In genomic region chr3:153158961-153159735, GRCh38 we compare ENCODE assay signal across 1 cellular context.
TF ChIP-seq lines count a peak whose summit lies in the region.

No MANE protein-coding gene starts in this region.

TF ChIP-seq in H1, 55 proteins besides CTCF, POLR2A, EP300 and RAD21 (continued from another document):
- TF ChIP-seq JUND (IDR thresholded peaks at IDR 0.05; ENCODE audit: low read length) (no peak), POU5F1 (IDR thresholded peaks at IDR 0.05; ENCODE audit: low read depth, low read length) (no peak), TAF1 (IDR thresholded peaks at IDR 0.05; ENCODE audit: low read depth, low read length) (no peak), SP4 (IDR thresholded peaks at IDR 0.05; ENCODE audit: low read length) (no peak), SIRT6 (IDR thresholded peaks at IDR 0.05; ENCODE audit: low read length) (no peak), EGR1 (IDR thresholded peaks at IDR 0.05; ENCODE audit: borderline replicate concordance, low read depth, low read length) (no peak), SP2 (IDR thresholded peaks at IDR 0.05; ENCODE audit: low read length) (no peak), KDM1A (IDR thresholded peaks at IDR 0.05; ENCODE audit: borderline replicate concordance, low read length) (no peak), ZNF274 (IDR thresholded peaks at IDR 0.05; ENCODE audit: borderline replicate concordance, extremely low read depth, low read length) (no peak), HDAC6 (IDR thresholded peaks at IDR 0.05; ENCODE audit: low read depth, low read length) (no peak), TAF7 (optimal IDR thresholded peaks at IDR 0.05; ENCODE audit: borderline replicate concordance, low read depth, low read length) (no peak), TBP (IDR thresholded peaks at IDR 0.05; ENCODE audit: low read depth, low read length) (no peak), PHF8 (conservative IDR thresholded peaks at IDR 0.05; ENCODE audit: low read depth, low read length) (no peak), BCL11A (IDR thresholded peaks at IDR 0.05; ENCODE audit: low read depth in 2 of 2, low read length in 2 of 2) (no peak), RFX5 (IDR thresholded peaks at IDR 0.05; ENCODE audit: borderline replicate concordance, low read depth, low read length) (no peak), HDAC2 (IDR thresholded peaks at IDR 0.05; ENCODE audit: borderline replicate concordance in 1 of 2, low read depth in 2 of 2, low read length in 2 of 2) (no peak)
